In the genomic region with DNA sequence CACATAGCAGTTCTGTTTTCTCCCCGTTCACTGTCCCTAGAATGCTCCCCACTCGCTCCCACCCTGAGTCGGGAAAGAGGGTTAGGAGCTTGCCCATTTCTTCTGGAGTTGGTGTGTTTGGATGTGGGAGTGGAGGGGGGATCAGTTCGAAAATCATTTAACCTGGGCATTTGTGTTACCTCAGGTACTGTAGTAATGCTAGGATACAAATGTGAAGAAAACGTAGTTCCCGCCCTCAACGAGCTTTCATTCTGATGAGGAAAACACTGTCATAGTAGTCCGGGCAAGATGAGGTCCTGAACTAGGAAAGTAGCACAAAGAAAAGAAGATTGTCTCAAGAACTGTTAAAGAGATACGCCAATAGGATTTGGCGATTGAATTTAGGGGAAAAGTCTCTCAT, we compare ENCODE assay signal across 8 cellular contexts. TPM values are rescaled to one million over a fixed set of nuclear protein-coding genes. Genes with fewer than 3 reads are reported as not detected.
DNase-seq lines count a peak whose midpoint lies in the region; ATAC-seq lines count a peak whose summit lies in the region.

No MANE protein-coding gene starts in this region.

- peaks cover 58% of the 10 kb centered on the region for H3K36me3 Mint-ChIP-seq in CD4-positive, CD25-positive, alpha-beta regulatory T cell
- peaks cover 100% of the 10 kb centered on the region for H3K36me3 Mint-ChIP-seq in dendritic cell treated with granulocyte-macrophage colony-stimulating factor and Interleukin-4, amounts not matched to agents 40 ng/mL and 50 ng/mL, for 4 days (ENCODE audit: low read depth)

- peak overlapping the region; percentile 99 for H3K4me3 ChIP-seq in CD4-positive, CD25-positive, alpha-beta regulatory T cell (ENCODE audit: low read depth, low read length)
- H3K4me3 ChIP-seq in MG63 (peak overlapping the region; percentile 93), muscle layer of duodenum (ENCODE audit: low read depth in 1 of 2, low read length in 2 of 2) (peak overlapping the region; percentile 94 to 97)

- DNase-seq in CD4-positive, CD25-positive, alpha-beta regulatory T cell = peak in 1 of 3 donors; percentile 3
- DNase-seq in MG63 (no peak), NCI-H1436 treated with DMSO at 0.1 percent for 48 hours (lab: John Stamatoyannopoulos, UW) (no peak), amniotic stem cell (lab: John Stamatoyannopoulos, UW) (no peak)
- DNase-seq in stimulated activated CD8-positive, alpha-beta memory T cell treated with anti-CD3 and anti-CD28 coated beads, Interleukin-4, amount 100 ng/mL, for 48 hours = no peak

- H3K4me1 ChIP-seq in CD4-positive, CD25-positive, alpha-beta regulatory T cell (ENCODE audit: control insufficient read depth, insufficient read depth, low read length, poor library complexity, severe bottlenecking) = peaks cover 36% of the 10 kb centered on the region
- H3K4me1 ChIP-seq in muscle layer of duodenum (ENCODE audit: control insufficient read depth in 1 of 2, insufficient read depth in 2 of 2, low read length in 2 of 2) = peaks cover 14 to 35% of the 10 kb centered on the region in 2 donors

- H3K9me3 ChIP-seq in CD4-positive, CD25-positive, alpha-beta regulatory T cell (ENCODE audit: control insufficient read depth in 2 of 2, low read length in 2 of 2) = no peaks in the 10 kb centered on the region
- H3K9me3 ChIP-seq in MG63 (no peaks in the 10 kb centered on the region), muscle layer of duodenum (ENCODE audit: control insufficient read depth in 1 of 2, low read length in 2 of 2) (no peaks in the 10 kb centered on the region)

- H3K27ac ChIP-seq in CD4-positive, CD25-positive, alpha-beta regulatory T cell (ENCODE audit: insufficient read depth, low read length, poor library complexity, severe bottlenecking) = peak overlapping the region; percentile 80
- peak overlapping the region; percentile 91 for H3K27ac ChIP-seq in muscle layer of duodenum (ENCODE audit: low read length)

- H3K27me3 Mint-ChIP-seq in CD4-positive, CD25-positive, alpha-beta regulatory T cell = no peaks in the 10 kb centered on the region
- no peaks in the 10 kb centered on the region for H3K27me3 Mint-ChIP-seq in dendritic cell treated with granulocyte-macrophage colony-stimulating factor and Interleukin-4, amounts not matched to agents 40 ng/mL and 50 ng/mL, for 4 days

- H3K4me3 Mint-ChIP-seq in CD4-positive, CD25-positive, alpha-beta regulatory T cell = peak overlapping the region; percentile 96 to 99 (median 98)
- peak overlapping the region; percentile 96 for H3K4me3 Mint-ChIP-seq in dendritic cell treated with granulocyte-macrophage colony-stimulating factor and Interleukin-4, amounts not matched to agents 40 ng/mL and 50 ng/mL, for 4 days

- H3K9me3 Mint-ChIP-seq in CD4-positive, CD25-positive, alpha-beta regulatory T cell = peaks cover 0 to 5% (median 0%) of the 10 kb centered on the region in 7 donors
- no peaks in the 10 kb centered on the region for H3K9me3 Mint-ChIP-seq in dendritic cell treated with granulocyte-macrophage colony-stimulating factor and Interleukin-4, amounts not matched to agents 40 ng/mL and 50 ng/mL, for 4 days

- intact Hi-C loops in dendritic cell treated with granulocyte-macrophage colony-stimulating factor and Interleukin-4, amounts not matched to agents 40 ng/mL and 50 ng/mL, for 4 days (cut with micrococcal nuclease) = loop anchor here (2.0 to 5.0 kb wide), 3 partner anchors 62 to 485 kb away; partner anchors contain the start of genes CFAP68, DLAT, FDXACB1 and SIK2

- ATAC-seq in CD4-positive, CD25-positive, alpha-beta regulatory T cell (ENCODE audit: low read depth in 2 of 2) = no peak
- ATAC-seq in HG02852 (IDR thresholded peaks at IDR 0.05; ENCODE audit: unreplicated experiment) = no peak

- no peaks in the 10 kb centered on the region for H3K27me3 ChIP-seq in CD4-positive, CD25-positive, alpha-beta regulatory T cell (ENCODE audit: control insufficient read depth, insufficient read depth, low read length)
- H3K27me3 ChIP-seq in MG63 (no peaks in the 10 kb centered on the region), muscle layer of duodenum (ENCODE audit: low read depth, low read length) (no peaks in the 10 kb centered on the region)

- peaks cover 32 to 69% (median 52%) of the 10 kb centered on the region in 4 donors for H3K4me1 Mint-ChIP-seq in CD4-positive, CD25-positive, alpha-beta regulatory T cell
- H3K4me1 Mint-ChIP-seq in dendritic cell treated with granulocyte-macrophage colony-stimulating factor and Interleukin-4, amounts not matched to agents 40 ng/mL and 50 ng/mL, for 4 days (ENCODE audit: low read depth) = peaks cover 61% of the 10 kb centered on the region

- peak overlapping the region; percentile 97 to 99 (median 98) for H3K27ac Mint-ChIP-seq in CD4-positive, CD25-positive, alpha-beta regulatory T cell
- H3K27ac Mint-ChIP-seq in dendritic cell treated with granulocyte-macrophage colony-stimulating factor and Interleukin-4, amounts not matched to agents 40 ng/mL and 50 ng/mL, for 4 days = peak overlapping the region; percentile 99

- H3K36me3 ChIP-seq in CD4-positive, CD25-positive, alpha-beta regulatory T cell (ENCODE audit: control insufficient read depth, insufficient read depth, low read length) = peaks cover 63% of the 10 kb centered on the region
- H3K36me3 ChIP-seq in MG63 (peaks cover 84% of the 10 kb centered on the region), muscle layer of duodenum (ENCODE audit: control insufficient read depth in 1 of 2, insufficient read depth in 2 of 2, low read length in 2 of 2) (peaks cover 49 to 69% of the 10 kb centered on the region in 2 donors)

RNA-seq across cellular contexts. Expression of gene SDHD, which starts 0.5 kb away (rescaled TPM):
- 37.0 TPM for total RNA-seq in CD4-positive, CD25-positive, alpha-beta regulatory T cell
- 100 to 1,000 TPM; 148 to 200 (median 182) TPM for polyA plus RNA-seq in CD4-positive, CD25-positive, alpha-beta regulatory T cell
- 188 and 203 TPM in 2 replicates for total RNA-seq in MG63 (2014; rRNA removed; shearing (Covaris generic); ENCODE audit: low replicate concordance)

RNA-seq across cellular contexts. Expression of gene TIMM8B, which starts 0.7 kb away (rescaled TPM):
- total RNA-seq in CD4-positive, CD25-positive, alpha-beta regulatory T cell = 14.5 TPM
- polyA plus RNA-seq in CD4-positive, CD25-positive, alpha-beta regulatory T cell = 10 to 100 TPM; 60.8 to 91.3 (median 75.0) TPM
- 38.3 and 47.0 TPM in 2 replicates for total RNA-seq in MG63 (2014; rRNA removed; shearing (Covaris generic); ENCODE audit: low replicate concordance)

RNA-seq across cellular contexts. Expression of gene NKAPD1, which starts 13.1 kb away (rescaled TPM):
- total RNA-seq in CD4-positive, CD25-positive, alpha-beta regulatory T cell = 11.2 TPM
- 10 to 100 TPM; 11.0 to 13.1 (median 11.8) TPM for polyA plus RNA-seq in CD4-positive, CD25-positive, alpha-beta regulatory T cell
- 27.8 and 56.9 TPM in 2 replicates for total RNA-seq in MG63 (2014; rRNA removed; shearing (Covaris generic); ENCODE audit: low replicate concordance)

RNA-seq across cellular contexts. Expression of gene PIH1D2, which starts 13.4 kb away (rescaled TPM):
- total RNA-seq in CD4-positive, CD25-positive, alpha-beta regulatory T cell = 0.47 TPM
- polyA plus RNA-seq in CD4-positive, CD25-positive, alpha-beta regulatory T cell = not detected
- 4.9 and 14.6 TPM in 2 replicates for total RNA-seq in MG63 (2014; rRNA removed; shearing (Covaris generic); ENCODE audit: low replicate concordance)
